In the genomic region with DNA sequence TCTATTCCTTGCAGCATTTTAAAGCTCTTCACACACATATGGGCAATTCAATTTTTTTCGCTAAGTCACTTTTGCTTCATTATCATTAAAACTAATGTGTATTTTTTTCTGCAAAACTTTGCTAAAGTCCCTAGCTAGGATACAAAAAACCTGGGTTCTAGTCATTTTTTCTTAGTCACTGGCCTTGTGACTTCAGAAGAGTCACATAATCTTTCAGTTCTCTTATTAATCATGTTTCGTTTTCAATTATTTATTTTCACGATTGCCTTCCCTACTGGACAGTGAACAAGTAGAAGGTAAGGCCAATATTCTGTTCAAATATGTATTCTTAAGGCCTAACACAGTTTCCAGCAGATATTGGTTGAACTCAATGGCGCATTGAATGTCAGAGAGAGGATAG, we compare ENCODE assay signal across 30 cellular contexts.
"Had no signal": no experiment of that assay in that cellular context is flagged by ENCODE, and none has a peak within 500 bp of the region (broad histone marks: within the 10 kb centered on the region; RNA-seq: fewer than 3 reads in every experiment).

No MANE protein-coding gene starts in this region.

- H3K9me3 ChIP-seq: breast epithelium, esophagus muscularis mucosa, left lung, lower lobe of right lung, mucosa of descending colon, neutrophil, pancreas, psoas muscle, sigmoid colon, testis, uterus had no signal

- H3K36me3 ChIP-seq: breast epithelium, esophagus muscularis mucosa, left lung, lower lobe of right lung, neutrophil, pancreas, sigmoid colon, uterus had no signal

- H3K27ac ChIP-seq: breast epithelium, esophagus muscularis mucosa, left lung, lower lobe of right lung, neutrophil, pancreas, psoas muscle, sigmoid colon, testis, uterus, VCaP had no signal

- DNase-seq: activated CD4-positive, alpha-beta memory T cell treated with anti-CD3 and anti-CD28 coated beads, Interleukin-2, amount 10 ng/mL, durations not matched to agents 7 days and 5 days; activated CD4-positive, alpha-beta T cell treated with anti-CD3 and anti-CD28 coated beads, Interleukin-2, amount 10 ng/mL, durations not matched to agents 7 days and 5 days; activated CD8-positive, alpha-beta memory T cell treated with anti-CD3 and anti-CD28 coated beads, Interleukin-2, amount 50 U/mL, for 48 hours; activated effector memory CD4-positive, alpha-beta T cell treated with anti-CD3 and anti-CD28 coated beads, Interleukin-2, amount 50 U/mL, for 16 hours; activated naive CD4-positive, alpha-beta T cell treated with anti-CD3 and anti-CD28 coated beads, Interleukin-2, amount 50 U/mL, for 16 hours; activated naive CD8-positive, alpha-beta T cell treated with anti-CD3 and anti-CD28 coated beads, Interleukin-2, amount 50 U/mL, for 24 hours; effector CD4-positive, alpha-beta T cell; foreskin melanocyte; left lung; lower lobe of right lung; mucosa of descending colon; nephron progenitor cell; pancreas; psoas muscle; sigmoid colon; small intestine; stimulated activated CD4-positive, alpha-beta T cell treated with anti-CD3 and anti-CD28 coated beads, Interleukin-4, amount 100 ng/mL, for 24 hours; SW 1271; T-helper 9 cell; testis; uterus had no signal

- H3K4me3 Mint-ChIP-seq: activated CD4-positive, alpha-beta memory T cell treated with anti-CD3 and anti-CD28 coated beads, Interleukin-2, amount 10 ng/mL, durations not matched to agents 7 days and 5 days; activated CD4-positive, alpha-beta T cell treated with anti-CD3 and anti-CD28 coated beads, Interleukin-2, amount 10 ng/mL, durations not matched to agents 7 days and 5 days; activated naive CD8-positive, alpha-beta T cell treated with anti-CD3 and anti-CD28 coated beads, Interleukin-2, amount 50 U/mL, for 24 hours; central memory CD8-positive, alpha-beta T cell; nephron progenitor cell; stimulated activated effector memory CD8-positive, alpha-beta T cell treated with anti-CD3 and anti-CD28 coated beads, Interleukin-12 subunit alpha, Interleukin-12 subunit beta, amount 100 ng/mL, for 72 hours; T-helper 1 cell treated with Interleukin-12 subunit alpha and Interleukin-12 subunit beta and Interleukin-4 antibody, amounts not matched to agents 30 μg/mL and 1 μg/mL, for 36 hours had no signal

- H3K4me3 ChIP-seq: breast epithelium, esophagus muscularis mucosa, left lung, lower lobe of right lung, mucosa of descending colon, pancreas, psoas muscle, sigmoid colon, testis, uterus had no signal

- H3K27me3 Mint-ChIP-seq: activated CD4-positive, alpha-beta T cell treated with anti-CD3 and anti-CD28 coated beads, Interleukin-2, amount 10 ng/mL, durations not matched to agents 7 days and 5 days had no signal

- ATAC-seq: activated CD4-positive, CD25-positive, alpha-beta regulatory T cell treated with anti-CD3 and anti-CD28 coated beads, Interleukin-2, amount 50 U/mL, for 24 hours; activated naive CD8-positive, alpha-beta T cell treated with anti-CD3 and anti-CD28 coated beads, Interleukin-2, amount 50 U/mL, for 24 hours; mucosa of descending colon; stimulated activated effector memory CD8-positive, alpha-beta T cell treated with anti-CD3 and anti-CD28 coated beads, Interleukin-12 subunit alpha, Interleukin-12 subunit beta, amount 100 ng/mL, for 72 hours had no signal

- H3K4me1 Mint-ChIP-seq: activated CD4-positive, alpha-beta memory T cell treated with anti-CD3 and anti-CD28 coated beads, Interleukin-2, amount 10 ng/mL, durations not matched to agents 7 days and 5 days; activated CD4-positive, alpha-beta T cell treated with anti-CD3 and anti-CD28 coated beads, Interleukin-2, amount 10 ng/mL, durations not matched to agents 7 days and 5 days; central memory CD8-positive, alpha-beta T cell had no signal

- H3K36me3 Mint-ChIP-seq: stimulated activated effector memory CD8-positive, alpha-beta T cell treated with anti-CD3 and anti-CD28 coated beads, Interleukin-12 subunit alpha, Interleukin-12 subunit beta, amount 100 ng/mL, for 72 hours had no signal

- H3K9me3 Mint-ChIP-seq: activated CD4-positive, alpha-beta memory T cell treated with anti-CD3 and anti-CD28 coated beads, Interleukin-2, amount 10 ng/mL, durations not matched to agents 7 days and 5 days; activated CD4-positive, alpha-beta T cell treated with anti-CD3 and anti-CD28 coated beads, Interleukin-2, amount 10 ng/mL, durations not matched to agents 7 days and 5 days; activated naive CD8-positive, alpha-beta T cell treated with anti-CD3 and anti-CD28 coated beads, Interleukin-2, amount 50 U/mL, for 24 hours; central memory CD8-positive, alpha-beta T cell; nephron progenitor cell; T-helper 1 cell treated with Interleukin-12 subunit alpha and Interleukin-12 subunit beta and Interleukin-4 antibody, amounts not matched to agents 30 μg/mL and 1 μg/mL, for 36 hours had no signal

- H3K27ac Mint-ChIP-seq: activated CD4-positive, alpha-beta memory T cell treated with anti-CD3 and anti-CD28 coated beads, Interleukin-2, amount 10 ng/mL, durations not matched to agents 7 days and 5 days; activated CD4-positive, alpha-beta T cell treated with anti-CD3 and anti-CD28 coated beads, Interleukin-2, amount 10 ng/mL, durations not matched to agents 7 days and 5 days; activated naive CD8-positive, alpha-beta T cell treated with anti-CD3 and anti-CD28 coated beads, Interleukin-2, amount 50 U/mL, for 24 hours; nephron progenitor cell; stimulated activated effector memory CD8-positive, alpha-beta T cell treated with anti-CD3 and anti-CD28 coated beads, Interleukin-12 subunit alpha, Interleukin-12 subunit beta, amount 100 ng/mL, for 72 hours; T-helper 1 cell treated with Interleukin-12 subunit alpha and Interleukin-12 subunit beta and Interleukin-4 antibody, amounts not matched to agents 30 μg/mL and 1 μg/mL, for 36 hours had no signal

- H3K27me3 ChIP-seq: breast epithelium, left lung, sigmoid colon, testis, uterus had no signal

- FAIRE-seq: pancreas, small intestine, TTC549 had no signal

- H3K4me1 ChIP-seq: breast epithelium, left lung, lower lobe of right lung, sigmoid colon, testis, uterus had no signal
